In genomic region chr1:55816456-55816794, GRCh38 we compare ENCODE assay signal across 10 cellular contexts.
DNase-seq lines count a peak whose midpoint lies in the region; ATAC-seq and TF ChIP-seq lines count a peak whose summit lies in the region.
"Had no signal": no experiment of that assay in that cellular context is flagged by ENCODE, and none has a peak within 500 bp of the region (broad histone marks: within the 10 kb centered on the region; RNA-seq: fewer than 3 reads in every experiment).

No MANE protein-coding gene starts in this region.

- TF ChIP-seq CTCF in thyroid gland (IDR thresholded peaks at IDR 0.05) = no peak

- H3K27ac ChIP-seq in thyroid gland = no peak overlapping the region
- H3K27ac ChIP-seq: adrenal gland, transverse colon had no signal

- peaks cover 6% of the 10 kb centered on the region for H3K27me3 Mint-ChIP-seq in activated T-cell treated with anti-CD3 and anti-CD28 coated beads, Interleukin-2, amount 50 U/mL, for 72 hours (ENCODE audit: low read depth)
- peaks cover 3% of the 10 kb centered on the region for H3K27me3 Mint-ChIP-seq in activated T-cell treated with anti-CD3 and anti-CD28 coated beads, Interleukin-2, amount 50 U/mL, for 24 hours
- H3K27me3 Mint-ChIP-seq in stimulated activated naive B cell treated with anti-CD40 and anti-IgM and Interleukin-4, amounts not matched to agents 10 μg/mL and 1 μg/mL and 100 μg/mL, for 72 hours = no peaks in the 10 kb centered on the region
- no peaks in the 10 kb centered on the region for H3K27me3 Mint-ChIP-seq in activated T-helper 2 cell treated with anti-CD3 and anti-CD28 coated beads, Interferon-gamma antibody, Interleukin-2, Interleukin-4, amounts not matched to agents 10 μg/mL and 5 μg/mL and 100 μg/mL, durations not matched to agents 14 hours and 24 hours and 36 hours (ENCODE audit: low read depth)

- H3K36me3 Mint-ChIP-seq in activated T-cell treated with anti-CD3 and anti-CD28 coated beads, Interleukin-2, amount 50 U/mL, for 72 hours (ENCODE audit: insufficient read depth in 2 of 2) = no peaks in the 10 kb centered on the region
- H3K36me3 Mint-ChIP-seq in activated T-cell treated with anti-CD3 and anti-CD28 coated beads, Interleukin-2, amount 50 U/mL, for 24 hours (ENCODE audit: low read depth) = no peaks in the 10 kb centered on the region
- H3K36me3 Mint-ChIP-seq in stimulated activated naive B cell treated with anti-CD40 and anti-IgM and Interleukin-4, amounts not matched to agents 10 μg/mL and 1 μg/mL and 100 μg/mL, for 72 hours = no peaks in the 10 kb centered on the region
- no peaks in the 10 kb centered on the region for H3K36me3 Mint-ChIP-seq in activated T-helper 2 cell treated with anti-CD3 and anti-CD28 coated beads, Interferon-gamma antibody, Interleukin-2, Interleukin-4, amounts not matched to agents 10 μg/mL and 5 μg/mL and 100 μg/mL, durations not matched to agents 14 hours and 24 hours and 36 hours (ENCODE audit: low read depth)

- no peak overlapping the region for H3K4me3 ChIP-seq in thyroid gland (replicated peaks in 1 of 3)
- H3K4me3 ChIP-seq: adrenal gland, transverse colon had no signal

- ATAC-seq in activated T-cell treated with anti-CD3 and anti-CD28 coated beads, Interleukin-2, amount 50 U/mL, for 72 hours (replicated peaks in 1 of 2) = peak; percentile 50 to 51
- ATAC-seq in stimulated activated naive B cell treated with anti-CD40 and anti-IgM and Interleukin-4, amounts not matched to agents 10 μg/mL and 1 μg/mL and 100 μg/mL, for 72 hours (replicated peaks) = peak; percentile 25 to 42
- no peak for ATAC-seq in HG02759 (IDR thresholded peaks at IDR 0.05; ENCODE audit: unreplicated experiment)

- no peak for TF ChIP-seq POLR2A in thyroid gland (IDR thresholded peaks at IDR 0.05)

- no peaks in the 10 kb centered on the region for H3K9me3 ChIP-seq in thyroid gland
- H3K9me3 ChIP-seq: adrenal gland, transverse colon had no signal

- intact Hi-C loops in activated T-helper 2 cell treated with anti-CD3 and anti-CD28 coated beads, Interferon-gamma antibody, Interleukin-2, Interleukin-4, amounts not matched to agents 10 μg/mL and 5 μg/mL and 100 μg/mL, durations not matched to agents 14 hours and 24 hours and 36 hours (cut with micrococcal nuclease) = no loop called here
- intact Hi-C loops in thyroid gland (cut with DNase I) = no loop called here

- no peaks in the 10 kb centered on the region for H3K9me3 Mint-ChIP-seq in activated T-cell treated with anti-CD3 and anti-CD28 coated beads, Interleukin-2, amount 50 U/mL, for 72 hours
- no peaks in the 10 kb centered on the region for H3K9me3 Mint-ChIP-seq in activated T-cell treated with anti-CD3 and anti-CD28 coated beads, Interleukin-2, amount 50 U/mL, for 24 hours
- H3K9me3 Mint-ChIP-seq in stimulated activated naive B cell treated with anti-CD40 and anti-IgM and Interleukin-4, amounts not matched to agents 10 μg/mL and 1 μg/mL and 100 μg/mL, for 72 hours = no peaks in the 10 kb centered on the region
- H3K9me3 Mint-ChIP-seq in activated T-helper 2 cell treated with anti-CD3 and anti-CD28 coated beads, Interferon-gamma antibody, Interleukin-2, Interleukin-4, amounts not matched to agents 10 μg/mL and 5 μg/mL and 100 μg/mL, durations not matched to agents 14 hours and 24 hours and 36 hours = no peaks in the 10 kb centered on the region

- H3K36me3 ChIP-seq in thyroid gland = no peaks in the 10 kb centered on the region
- H3K36me3 ChIP-seq: adrenal gland, transverse colon had no signal

- H3K27ac Mint-ChIP-seq in activated T-cell treated with anti-CD3 and anti-CD28 coated beads, Interleukin-2, amount 50 U/mL, for 72 hours = no peak overlapping the region
- H3K27ac Mint-ChIP-seq in activated T-cell treated with anti-CD3 and anti-CD28 coated beads, Interleukin-2, amount 50 U/mL, for 24 hours = no peak overlapping the region
- H3K27ac Mint-ChIP-seq in stimulated activated naive B cell treated with anti-CD40 and anti-IgM and Interleukin-4, amounts not matched to agents 10 μg/mL and 1 μg/mL and 100 μg/mL, for 72 hours = no peak overlapping the region
- H3K27ac Mint-ChIP-seq in activated T-helper 2 cell treated with anti-CD3 and anti-CD28 coated beads, Interferon-gamma antibody, Interleukin-2, Interleukin-4, amounts not matched to agents 10 μg/mL and 5 μg/mL and 100 μg/mL, durations not matched to agents 14 hours and 24 hours and 36 hours = no peak overlapping the region

- peaks cover 3 to 23% of the 10 kb centered on the region in 2 donors for H3K4me1 ChIP-seq in thyroid gland

- H3K4me3 Mint-ChIP-seq in activated T-cell treated with anti-CD3 and anti-CD28 coated beads, Interleukin-2, amount 50 U/mL, for 72 hours = no peak overlapping the region
- H3K4me3 Mint-ChIP-seq in activated T-cell treated with anti-CD3 and anti-CD28 coated beads, Interleukin-2, amount 50 U/mL, for 24 hours = no peak overlapping the region
- no peak overlapping the region for H3K4me3 Mint-ChIP-seq in stimulated activated naive B cell treated with anti-CD40 and anti-IgM and Interleukin-4, amounts not matched to agents 10 μg/mL and 1 μg/mL and 100 μg/mL, for 72 hours
- H3K4me3 Mint-ChIP-seq in activated T-helper 2 cell treated with anti-CD3 and anti-CD28 coated beads, Interferon-gamma antibody, Interleukin-2, Interleukin-4, amounts not matched to agents 10 μg/mL and 5 μg/mL and 100 μg/mL, durations not matched to agents 14 hours and 24 hours and 36 hours (ENCODE audit: low read depth) = no peak overlapping the region

- peaks cover 6% of the 10 kb centered on the region for H3K4me1 Mint-ChIP-seq in activated T-cell treated with anti-CD3 and anti-CD28 coated beads, Interleukin-2, amount 50 U/mL, for 72 hours (ENCODE audit: low read depth)
- H3K4me1 Mint-ChIP-seq in activated T-cell treated with anti-CD3 and anti-CD28 coated beads, Interleukin-2, amount 50 U/mL, for 24 hours (ENCODE audit: low read depth) = no peaks in the 10 kb centered on the region
- H3K4me1 Mint-ChIP-seq in stimulated activated naive B cell treated with anti-CD40 and anti-IgM and Interleukin-4, amounts not matched to agents 10 μg/mL and 1 μg/mL and 100 μg/mL, for 72 hours = no peaks in the 10 kb centered on the region
- H3K4me1 Mint-ChIP-seq in activated T-helper 2 cell treated with anti-CD3 and anti-CD28 coated beads, Interferon-gamma antibody, Interleukin-2, Interleukin-4, amounts not matched to agents 10 μg/mL and 5 μg/mL and 100 μg/mL, durations not matched to agents 14 hours and 24 hours and 36 hours (ENCODE audit: low read depth) = peaks cover 3% of the 10 kb centered on the region

- DNase-seq in activated T-cell treated with anti-CD3 and anti-CD28 coated beads, Interleukin-2, amount 50 U/mL, for 72 hours = peak in 1 of 2 donors; percentile 2
- no peak for DNase-seq in activated T-cell treated with anti-CD3 and anti-CD28 coated beads, Interleukin-2, amount 50 U/mL, for 24 hours
- DNase-seq in RPMI7951 (ENCODE audit: low read depth) = peak; percentile 72
- DNase-seq in globus pallidus (ENCODE audit: low spot score) = peak; percentile 24
- no peak for DNase-seq in stimulated activated naive B cell treated with anti-CD40 and anti-IgM and Interleukin-4, amounts not matched to agents 10 μg/mL and 1 μg/mL and 100 μg/mL, for 72 hours
- DNase-seq in activated T-helper 2 cell treated with anti-CD3 and anti-CD28 coated beads, Interferon-gamma antibody, Interleukin-2, Interleukin-4, amounts not matched to agents 10 μg/mL and 5 μg/mL and 100 μg/mL, durations not matched to agents 14 hours and 24 hours and 36 hours (ENCODE audit: low spot score) = no peak
- DNase-seq in thyroid gland = no peak
- DNase-seq: transverse colon had no signal

- no peaks in the 10 kb centered on the region for H3K27me3 ChIP-seq in thyroid gland
- H3K27me3 ChIP-seq: adrenal gland, transverse colon had no signal

Comparison
In these comparisons a context has a peak if more than half of its experiments do, and no peak if none do; other contexts are left out.
1. DNase-seq: peak in RPMI7951 (single experiment) and globus pallidus (single experiment); none in activated T-cell treated with anti-CD3 and anti-CD28 coated beads, Interleukin-2, amount 50 U/mL, for 24 hours (single experiment), stimulated activated naive B cell treated with anti-CD40 and anti-IgM and Interleukin-4, amounts not matched to agents 10 μg/mL and 1 μg/mL and 100 μg/mL, for 72 hours (single experiment), activated T-helper 2 cell treated with anti-CD3 and anti-CD28 coated beads, Interferon-gamma antibody, Interleukin-2, Interleukin-4, amounts not matched to agents 10 μg/mL and 5 μg/mL and 100 μg/mL, durations not matched to agents 14 hours and 24 hours and 36 hours (single experiment) and thyroid gland (0 of 2).